Comparison of ENCODE assay signal across 9 cellular contexts in the genomic region with DNA sequence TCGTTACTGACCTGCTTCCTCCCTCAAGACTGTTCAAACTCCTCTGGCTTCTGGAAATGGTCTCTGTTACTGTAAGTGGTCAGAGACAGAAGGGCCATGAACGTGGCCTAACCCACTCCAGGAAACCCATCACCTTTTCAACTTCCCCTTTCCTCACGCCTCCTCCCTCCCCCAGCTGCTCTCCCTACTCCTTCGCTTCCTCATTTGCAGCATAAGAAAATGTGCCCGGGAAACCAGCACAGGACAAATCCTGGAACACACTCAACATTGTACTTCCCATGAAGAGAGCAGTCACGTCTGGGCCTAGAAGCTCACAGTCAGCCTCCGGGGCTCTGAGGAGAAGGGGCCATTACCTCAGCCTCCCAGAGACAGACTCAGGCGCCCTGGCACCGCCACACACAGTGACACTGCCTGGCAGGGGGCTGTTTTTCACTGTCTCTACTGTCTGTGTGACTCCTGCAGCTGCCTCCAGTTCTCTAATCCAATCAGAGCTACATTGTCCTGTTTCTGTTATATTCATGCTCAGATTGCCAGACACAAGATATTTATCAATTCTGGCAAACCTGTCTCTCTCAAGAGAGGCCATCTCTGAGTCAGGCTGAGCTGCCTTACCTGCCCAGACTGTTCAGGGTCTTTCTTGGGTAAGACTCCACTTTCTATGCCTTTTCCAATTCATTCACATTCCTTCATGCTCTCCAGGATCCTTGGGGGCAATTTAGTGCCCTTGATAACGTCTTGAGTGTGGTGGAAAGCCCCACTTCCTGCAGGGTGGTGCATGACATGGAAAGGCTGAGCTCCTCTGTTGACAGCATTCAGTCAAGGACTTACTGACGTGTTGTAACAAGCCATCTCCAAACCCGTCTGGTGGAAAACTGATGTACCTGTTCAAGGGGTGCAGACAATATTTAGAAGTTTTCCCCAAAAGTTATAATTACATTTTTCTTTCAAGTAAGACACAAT.
A peak's percentile ranks its signal among the peaks of the same experiment; 100 is the strongest.
DNase-seq lines count a peak whose midpoint lies in the region; ATAC-seq and TF ChIP-seq lines count a peak whose summit lies in the region.
"Had no signal": no experiment of that assay in that cellular context is flagged by ENCODE, and none has a peak within 500 bp of the region (broad histone marks: within the 10 kb centered on the region; RNA-seq: fewer than 3 reads in every experiment).

No MANE protein-coding gene starts in this region.

- H3K27ac ChIP-seq in caudate nucleus (ENCODE audit: low read depth, low read length) = peak overlapping the region; percentile 12

- peak overlapping the region; percentile 87 to 95 (median 90) for H3K27ac Mint-ChIP-seq in CD14-positive monocyte

- TF ChIP-seq CTCF in CD14-positive monocyte (IDR thresholded peaks at IDR 0.05) = no peak

- ATAC-seq in HG03354 (IDR thresholded peaks at IDR 0.05; ENCODE audit: poor library complexity, severe bottlenecking, unreplicated experiment) (peak; percentile 49), GM19351 (IDR thresholded peaks at IDR 0.05; ENCODE audit: unreplicated experiment) (no peak)

- H3K27me3 Mint-ChIP-seq in CD14-positive monocyte (ENCODE audit: low read depth in 3 of 3) = peaks cover 0 to 9% (median 3%) of the 10 kb centered on the region in 3 donors

- intact Hi-C loops in CD14-positive monocyte (cut with micrococcal nuclease) = loop anchor here in 1 of 2 donors (5.0 to 10.0 kb wide), 2 partner anchors 212 to 245 kb away; partner anchors contain the start of gene HIVEP2

- no peaks in the 10 kb centered on the region for H3K9me3 Mint-ChIP-seq in CD14-positive monocyte

- H3K4me3 Mint-ChIP-seq in CD14-positive monocyte = peak overlapping the region; percentile 34 to 82

- DNase-seq in CD14-positive monocyte (ENCODE audit: low spot score) = peak; percentile 86
- peak in 30 of 61 donors; percentile 9 to 48 (median 33) for DNase-seq in caudate nucleus (lab: John Stamatoyannopoulos, UW)
- peak; percentile 65 for DNase-seq in midbrain (lab: John Stamatoyannopoulos, UW)
- no peak for DNase-seq in SW 1271 (lab: John Stamatoyannopoulos, UW)
- no peak for DNase-seq in NCI-H774 (lab: John Stamatoyannopoulos, UW)
- no peak for DNase-seq in NCI-H2196 treated with DMSO at 0.1 percent for 48 hours (lab: John Stamatoyannopoulos, UW; ENCODE audit: unreplicated experiment)
- DNase-seq: activated CD4-positive, CD25-positive, alpha-beta regulatory T cell treated with anti-CD3 and anti-CD28 coated beads, Interleukin-2, amount 50 U/mL, for 72 hours had no signal

- no peaks in the 10 kb centered on the region for H3K36me3 Mint-ChIP-seq in CD14-positive monocyte

- peaks cover 85% of the 10 kb centered on the region for H3K4me1 Mint-ChIP-seq in CD14-positive monocyte

Comparison
In these comparisons a context has a peak if more than half of its experiments do, and no peak if none do; other contexts are left out.
1. DNase-seq: peak in CD14-positive monocyte (single experiment) and midbrain (single experiment); none in SW 1271 (0 of 2), NCI-H774 (single experiment) and NCI-H2196 treated with DMSO at 0.1 percent for 48 hours (single experiment).